In the genomic region with DNA sequence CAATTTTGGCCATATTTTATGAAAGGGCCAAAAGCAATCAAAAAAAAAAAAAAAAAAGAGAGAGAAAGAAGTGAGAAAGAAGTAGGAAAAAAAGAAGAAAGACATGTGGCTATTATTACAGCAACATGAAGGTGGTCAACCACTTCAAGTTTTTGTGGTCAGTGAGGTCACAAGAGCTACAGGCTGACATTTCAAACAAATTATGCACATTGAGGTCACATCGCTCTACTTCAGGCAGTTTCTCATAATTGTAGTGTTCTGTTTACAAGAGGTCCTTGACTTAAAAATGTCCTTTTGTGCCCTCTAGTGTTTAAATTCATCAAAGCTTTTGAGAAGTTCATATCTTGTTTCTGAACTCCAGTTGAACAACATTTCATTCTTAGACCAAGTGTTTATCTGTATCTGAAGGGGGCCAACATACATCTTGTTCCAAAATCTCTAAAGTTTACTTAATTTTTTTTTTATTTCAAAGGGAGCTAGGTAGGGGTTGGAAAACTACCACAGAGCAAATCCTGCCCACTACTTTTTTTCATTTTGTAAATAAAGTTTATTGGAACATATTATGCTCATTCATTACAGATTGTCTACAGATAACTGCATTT, we compare ENCODE assay signal across 9 cellular contexts.
DNase-seq lines count a peak whose midpoint lies in the region; ATAC-seq and TF ChIP-seq lines count a peak whose summit lies in the region.
"Had no signal": no experiment of that assay in that cellular context is flagged by ENCODE, and none has a peak within 500 bp of the region (broad histone marks: within the 10 kb centered on the region; RNA-seq: fewer than 3 reads in every experiment).

No MANE protein-coding gene starts in this region.

- H3K36me3 ChIP-seq in PC-9 (ENCODE audit: low read depth) (no peaks in the 10 kb centered on the region), lower lobe of right lung (no peaks in the 10 kb centered on the region), aorta (ENCODE audit: control insufficient read depth in 1 of 2, insufficient read depth in 2 of 2, low read length in 1 of 2) (no peaks in the 10 kb centered on the region)
- H3K36me3 ChIP-seq: HAP-1 had no signal

- no TSS peak for BruUV-seq in PC-9 (replicated peaks; lab: Mats Ljungman, UMichigan)

- H3K4me2 ChIP-seq in PC-9, result 0 out of 2 replicates have a peak overlapping the region, but pooled peaks have one; percentile 20

- H3K9me2 ChIP-seq in PC-9 (ENCODE audit: insufficient read depth), result no peaks in the 10 kb centered on the region

- H3K9me3 ChIP-seq in PC-9 (ENCODE audit: insufficient read depth, low read depth), result no peaks in the 10 kb centered on the region; the same call in 1 of the 2 replicates
- H3K9me3 ChIP-seq in lower lobe of right lung, result no peaks in the 10 kb centered on the region
- H3K9me3 ChIP-seq in aorta (ENCODE audit: control insufficient read depth, low read length), result no peaks in the 10 kb centered on the region
- H3K9me3 ChIP-seq: HAP-1 had no signal

- H3K27me3 ChIP-seq in PC-9 (ENCODE audit: insufficient read depth, low read depth) (no peaks in the 10 kb centered on the region), lower lobe of right lung (ENCODE audit: low read depth) (no peaks in the 10 kb centered on the region), aorta (ENCODE audit: control insufficient read depth in 1 of 2, insufficient read depth in 2 of 2, low read length in 1 of 2) (no peaks in the 10 kb centered on the region)

- H3K4me1 ChIP-seq in PC-9 (replicated peaks; ENCODE audit: insufficient read depth), result no peaks in the 10 kb centered on the region
- peaks cover 8% of the 10 kb centered on the region for H3K4me1 ChIP-seq in lower lobe of right lung
- H3K4me1 ChIP-seq in aorta (ENCODE audit: control insufficient read depth in 1 of 2, insufficient read depth in 2 of 2, low read length in 2 of 2), result no peaks in the 10 kb centered on the region

- DNase-seq in Right ventricle myocardium superior (no peak), cardiac septum (ENCODE audit: low spot score) (no peak), HuH-7.5 (ENCODE audit: low spot score) (peak; percentile 13), PC-9 (peak; percentile 12 to 68), cerebellar cortex (ENCODE audit: low spot score) (peak; percentile 77), lower lobe of right lung (no peak), aorta (no peak)

- 18 to 20% methylated on average over 1 of the region's 1 CpG for WGBS in aorta, 2 donors

- H4K20me1 ChIP-seq in PC-9 (ENCODE audit: insufficient read depth), result no peaks in the 10 kb centered on the region

- TF ChIP-seq CTCF in PC-9 (conservative IDR thresholded peaks at IDR 0.05) (peak; percentile 67), lower lobe of right lung (IDR thresholded peaks at IDR 0.05) (peak; percentile 47)

- ATAC-seq in Right ventricle myocardium superior (ENCODE audit: poor library complexity) (peak; percentile 79), GM21723 (IDR thresholded peaks at IDR 0.05; ENCODE audit: unreplicated experiment) (peak; percentile 99), lower lobe of right lung (peak; percentile 90 to 93), aorta (ENCODE audit: low FRiP score) (peak; percentile 70)

- intact Hi-C loops in Right ventricle myocardium superior (cut with DNase I) (loop anchor here (5.0 to 10.0 kb wide), 2 partner anchors 193 to 294 kb away; no protein-coding TSS in a partner anchor), cardiac septum (cut with DNase I) (loop anchor here (2.0 kb wide), 1 partner anchor 192 kb away; no protein-coding TSS in a partner anchor), PC-9 (cut with micrococcal nuclease; ENCODE audit: unreplicated experiment) (loop anchor here (1.0 to 5.0 kb wide), 2 partner anchors 192 to 508 kb away; no protein-coding TSS in a partner anchor), lower lobe of right lung (cut with DNase I) (loop anchor here (5.0 kb wide), 1 partner anchor 193 kb away; no protein-coding TSS in a partner anchor), aorta (cut with DNase I) (loop anchor here in 1 of 2 donors (10.0 kb wide), 1 partner anchor 496 kb away; no protein-coding TSS in a partner anchor)

- POLR2A ChIA-PET in PC-9 (lab: Charles Lee; ENCODE audit: unreplicated experiment), result no interaction called here

- H3K79me2 ChIP-seq in PC-9 (ENCODE audit: low read depth), result no peaks in the 10 kb centered on the region

- no peaks in the 10 kb centered on the region for H3F3A ChIP-seq in PC-9 (ENCODE audit: insufficient read depth, low read depth)

- CTCF ChIA-PET in PC-9 (lab: Charles Lee), result interaction anchor here (0.6 to 2.3 kb wide), 8 partner anchors 164 to 798 kb away, joined by 3 to 18 read pairs (median 4); no protein-coding TSS in a partner anchor

- no peak overlapping the region for H3K4me3 ChIP-seq in PC-9
- H3K4me3 ChIP-seq in lower lobe of right lung, result no peak overlapping the region
- H3K4me3 ChIP-seq in aorta (ENCODE audit: low read length in 2 of 2), result no peak overlapping the region
- H3K4me3 ChIP-seq: HAP-1 had no signal

- H2AFZ ChIP-seq in PC-9, result no peak overlapping the region

- H3K27ac ChIP-seq in PC-9 (no peak overlapping the region), lower lobe of right lung (peak overlapping the region; percentile 39), aorta (ENCODE audit: low read depth in 1 of 2, low read length in 2 of 2) (no peak overlapping the region)

Comparison
In these comparisons a context has a peak if more than half of its experiments do, and no peak if none do; other contexts are left out.
1. DNase-seq: peak in HuH-7.5 (single experiment), PC-9 (2 of 2) and cerebellar cortex (single experiment); none in Right ventricle myocardium superior (single experiment), cardiac septum (single experiment), lower lobe of right lung (single experiment) and aorta (0 of 2).
2. Peak in every context shown above with its lines, with median percentiles within 50 percentile points of each other: ATAC-seq.